In the genomic region with DNA sequence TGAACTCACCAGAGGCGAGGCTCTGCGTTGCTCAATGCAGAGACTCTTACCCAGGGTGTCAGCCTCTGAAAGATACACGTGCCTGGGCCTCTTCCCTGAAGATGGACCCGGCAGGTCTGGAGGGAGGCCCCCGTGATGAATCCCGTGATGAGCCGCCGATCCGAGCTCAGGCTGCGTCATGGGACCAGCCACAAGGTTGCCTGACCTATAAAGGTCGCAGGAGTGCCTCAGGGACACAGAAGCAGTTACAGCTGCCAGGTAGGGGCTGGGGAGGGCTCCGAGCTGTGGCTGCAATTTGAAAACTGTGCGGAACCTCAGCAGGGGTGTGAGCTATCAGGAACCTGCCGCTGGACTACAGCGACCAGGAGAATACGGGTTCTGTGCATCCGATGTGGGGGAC, we compare ENCODE assay signal across 1 cellular context.
TF ChIP-seq lines count a peak whose summit lies in the region.

No MANE protein-coding gene starts in this region.

TF ChIP-seq in HepG2, 621 proteins besides CTCF, POLR2A, EP300 and RAD21 (continued from another document):
- no peak for TF ChIP-seq ZFP90 (CRISPR knock-in tag; IDR thresholded peaks at IDR 0.05; ENCODE audit: borderline replicate concordance)
